Comparison of ENCODE assay signal across 17 cellular contexts in genomic region chr3:194631696-194632095, GRCh38. TPM values are rescaled to one million over a fixed set of nuclear protein-coding genes. Genes with fewer than 3 reads are reported as not detected.
DNase-seq lines count a peak whose midpoint lies in the region; ATAC-seq and TF ChIP-seq lines count a peak whose summit lies in the region.
"Had no signal": no experiment of that assay in that cellular context is flagged by ENCODE, and none has a peak within 500 bp of the region (broad histone marks: within the 10 kb centered on the region; RNA-seq: fewer than 3 reads in every experiment).

No MANE protein-coding gene starts in this region.

- CTCF ChIA-PET in activated naive CD4-positive, alpha-beta T cell treated with anti-CD3 and anti-CD28 coated beads for 36 hours (lab: Charles Lee) = no interaction called here
- CTCF ChIA-PET in PC-3 (lab: Charles Lee) = no interaction called here
- CTCF ChIA-PET in MCF 10A (lab: Yijun Ruan, JAX) = no interaction called here

- no peaks in the 10 kb centered on the region for H3K4me1 ChIP-seq in PC-3 (ENCODE audit: insufficient read depth, low read length)
- H3K4me1 ChIP-seq in spleen = peaks cover 0 to 22% (median 14%) of the 10 kb centered on the region in 6 donors
- H3K4me1 ChIP-seq: colonic mucosa had no signal

- H3K4me3 Mint-ChIP-seq in activated naive CD4-positive, alpha-beta T cell treated with anti-CD3 and anti-CD28 coated beads for 36 hours = peak overlapping the region; percentile 85
- H3K4me3 Mint-ChIP-seq in MCF 10A (ENCODE audit: unreplicated experiment) = no peak overlapping the region

- no peak overlapping the region for H3K9ac ChIP-seq in PC-3 (ENCODE audit: low read length)

- H3K4me2 ChIP-seq in PC-3 (ENCODE audit: low read length) = 0 out of 2 replicates have a peak overlapping the region, but pooled peaks have one; percentile 91

- no peaks in the 10 kb centered on the region for H3K36me3 Mint-ChIP-seq in activated naive CD4-positive, alpha-beta T cell treated with anti-CD3 and anti-CD28 coated beads for 36 hours (ENCODE audit: low read depth)
- peaks cover 0 to 4% of the 10 kb centered on the region in 2 donors for H3K36me3 Mint-ChIP-seq in activated naive CD4-positive, alpha-beta T cell treated with anti-CD3 and anti-CD28 coated beads, Interleukin-2, amount 50 U/mL, for 72 hours
- no peaks in the 10 kb centered on the region for H3K36me3 Mint-ChIP-seq in MCF 10A (ENCODE audit: insufficient read depth, unreplicated experiment)

- H3K36me3 ChIP-seq in PC-3 (ENCODE audit: low read depth, low read length) = peaks cover 11% of the 10 kb centered on the region
- H3K36me3 ChIP-seq in spleen = peaks cover 0 to 38% (median 0%) of the 10 kb centered on the region in 6 donors
- H3K36me3 ChIP-seq in WERI-Rb-1 = peaks cover 2% of the 10 kb centered on the region; the same call in 1 of the 2 replicates

- BruUV-seq in PC-3 (replicated peaks; lab: Mats Ljungman, UMichigan) = no TSS peak
- no TSS peak for BruUV-seq in MCF 10A (replicated peaks; lab: Mats Ljungman, UMichigan)

- no peak overlapping the region for H3K4me3 ChIP-seq in PC-3 (ENCODE audit: low read length)
- peak overlapping the region; percentile 9 for H3K4me3 ChIP-seq in fibroblast of the aortic adventitia (ENCODE audit: low read depth, low read length)
- H3K4me3 ChIP-seq in spleen = peak overlapping the region in 1 of 8 donors; percentile 92
- no peak overlapping the region for H3K4me3 ChIP-seq in WERI-Rb-1 (ENCODE audit: low read depth, low read length)

- TF ChIP-seq POLR2A in spleen (IDR thresholded peaks at IDR 0.05) = no peak

- intact Hi-C loops in activated naive CD4-positive, alpha-beta T cell treated with anti-CD3 and anti-CD28 coated beads for 36 hours (cut with micrococcal nuclease) = loop anchor here (2.0 to 5.0 kb wide), 2 partner anchors 234 to 299 kb away; partner anchors contain the start of gene GP5
- intact Hi-C loops in PC-3 (cut with micrococcal nuclease) (no loop called here), spleen (cut with DNase I; ENCODE audit: low total_unique reads) (no loop called here), MCF 10A (cut with micrococcal nuclease) (no loop called here)

- no peak overlapping the region for H3K27ac Mint-ChIP-seq in activated naive CD4-positive, alpha-beta T cell treated with anti-CD3 and anti-CD28 coated beads for 36 hours
- H3K27ac Mint-ChIP-seq in activated naive CD4-positive, alpha-beta T cell treated with anti-CD3 and anti-CD28 coated beads, Interleukin-2, amount 50 U/mL, for 72 hours = no peak overlapping the region
- H3K27ac Mint-ChIP-seq in MCF 10A (ENCODE audit: low read depth, unreplicated experiment) = no peak overlapping the region

- no peaks in the 10 kb centered on the region for H3K27me3 Mint-ChIP-seq in activated naive CD4-positive, alpha-beta T cell treated with anti-CD3 and anti-CD28 coated beads for 36 hours (ENCODE audit: low read depth)
- no peaks in the 10 kb centered on the region for H3K27me3 Mint-ChIP-seq in MCF 10A (ENCODE audit: insufficient read depth, unreplicated experiment)

- no peaks in the 10 kb centered on the region for H3K9me2 ChIP-seq in PC-3 (replicated peaks; ENCODE audit: low read length)

- H3K9me3 ChIP-seq in PC-3 (ENCODE audit: low read length) (no peaks in the 10 kb centered on the region), spleen (peaks cover 0 to 6% (median 0%) of the 10 kb centered on the region in 8 donors), WERI-Rb-1 (ENCODE audit: severe bottlenecking) (no peaks in the 10 kb centered on the region)
- H3K9me3 ChIP-seq: colonic mucosa, stomach had no signal

- TF ChIP-seq CTCF in PC-3 (conservative IDR thresholded peaks at IDR 0.05; ENCODE audit: low read depth, low read length) (no peak), fibroblast of the aortic adventitia (IDR thresholded peaks at IDR 0.05; ENCODE audit: insufficient read depth, low read length) (no peak), spleen (IDR thresholded peaks at IDR 0.05 in 8 of 11, conservative IDR thresholded peaks at IDR 0.05 in 3 of 11) (no peak), MCF 10A (IDR thresholded peaks at IDR 0.05; ENCODE audit: unreplicated experiment) (no peak), WERI-Rb-1 (IDR thresholded peaks at IDR 0.05; ENCODE audit: low read depth, low read length) (no peak)

- H3K27ac ChIP-seq in PC-3 (ENCODE audit: low read length) (no peak overlapping the region), spleen (no peak overlapping the region), WERI-Rb-1 (no peak overlapping the region)
- H3K27ac ChIP-seq: C4-2B, colonic mucosa, stomach had no signal

- POLR2A ChIA-PET in PC-3 (lab: Charles Lee; ENCODE audit: unreplicated experiment) = no interaction called here
- POLR2A ChIA-PET in MCF 10A (lab: Yijun Ruan, JAX) = no interaction called here

- no peaks in the 10 kb centered on the region for H3K9me3 Mint-ChIP-seq in activated naive CD4-positive, alpha-beta T cell treated with anti-CD3 and anti-CD28 coated beads for 36 hours
- no peaks in the 10 kb centered on the region for H3K9me3 Mint-ChIP-seq in activated naive CD4-positive, alpha-beta T cell treated with anti-CD3 and anti-CD28 coated beads, Interleukin-2, amount 50 U/mL, for 72 hours
- no peaks in the 10 kb centered on the region for H3K9me3 Mint-ChIP-seq in MCF 10A (ENCODE audit: unreplicated experiment)

- no peak for DNase-seq in activated naive CD4-positive, alpha-beta T cell treated with anti-CD3 and anti-CD28 coated beads for 36 hours
- no peak for DNase-seq in activated naive CD4-positive, alpha-beta T cell treated with anti-CD3 and anti-CD28 coated beads, Interleukin-2, amount 50 U/mL, for 72 hours (ENCODE audit: low spot score in 2 of 2)
- DNase-seq in PC-3 (no peak), fibroblast of the aortic adventitia (ENCODE audit: low read depth) (no peak), spleen (peak; percentile 47), MCF 10A (ENCODE audit: unreplicated experiment) (no peak), GM03348 (ENCODE audit: low spot score) (no peak), WERI-Rb-1 (no peak)
- DNase-seq: activated gamma-delta T cell treated with Interleukin-2 at 50 U/mL for 16 hours, colonic mucosa, GDM1, NCI-H1092, NCI-H446 treated with DMSO at 0.1 percent for 48 hours, retina, stomach had no signal

- H3F3A ChIP-seq in PC-3 (ENCODE audit: low read length, unreplicated experiment) = no peaks in the 10 kb centered on the region

- no peaks in the 10 kb centered on the region for H4K20me1 ChIP-seq in PC-3 (ENCODE audit: low read length)

- no peaks in the 10 kb centered on the region for H3K27me3 ChIP-seq in PC-3 (ENCODE audit: low read length)
- no peaks in the 10 kb centered on the region for H3K27me3 ChIP-seq in spleen (replicated peaks in 1 of 7)
- H3K27me3 ChIP-seq in WERI-Rb-1 (ENCODE audit: insufficient read depth, low read depth, severe bottlenecking) = no peaks in the 10 kb centered on the region
- H3K27me3 ChIP-seq: colonic mucosa, stomach had no signal

- no peak overlapping the region for H2AFZ ChIP-seq in PC-3 (ENCODE audit: low read length)

- H3K4me1 Mint-ChIP-seq in activated naive CD4-positive, alpha-beta T cell treated with anti-CD3 and anti-CD28 coated beads for 36 hours (ENCODE audit: low read depth) = peaks cover 4% of the 10 kb centered on the region
- H3K4me1 Mint-ChIP-seq in MCF 10A (ENCODE audit: insufficient read depth, unreplicated experiment) = peaks cover 6% of the 10 kb centered on the region

- peaks cover 10% of the 10 kb centered on the region; the same call in 1 of the 2 replicates for H3K79me2 ChIP-seq in PC-3 (ENCODE audit: low read length)

- WGBS in spleen, 5 donors = 92 to 100% (median 97%) methylated on average over 4 of the region's 4 CpGs

- no peak for ATAC-seq in activated naive CD4-positive, alpha-beta T cell treated with anti-CD3 and anti-CD28 coated beads, Interleukin-2, amount 50 U/mL, for 72 hours
- no peak for ATAC-seq in PC-3
- ATAC-seq: Right ventricle myocardium inferior had no signal

RNA-seq across cellular contexts. Expression of gene TMEM44, which starts 1.5 kb away (rescaled TPM):
- total RNA-seq in activated naive CD4-positive, alpha-beta T cell treated with anti-CD3 and anti-CD28 coated beads for 36 hours = 1 to 10 TPM in 1 of 2 experiments, under 1 TPM in 1; 0.93 to 1.7 TPM
- total RNA-seq in activated naive CD4-positive, alpha-beta T cell treated with anti-CD3 and anti-CD28 coated beads, Interleukin-2, amount 50 U/mL, for 72 hours = 10 to 100 TPM in 1 of 2 donors, 1 to 10 TPM in 1; 1.6 to 10.7 TPM
- 15.3 and 16.6 TPM in 2 replicates for total RNA-seq in PC-3 (2014; rRNA removed)
- 12.8 and 16.7 TPM in 2 replicates for total RNA-seq in fibroblast of the aortic adventitia (ENCODE audit: low replicate concordance)
- total RNA-seq in spleen = 10 to 100 TPM; 11.5 to 30.3 (median 21.7) TPM
- polyA plus RNA-seq in spleen = 10 to 100 TPM in 2 of 3 donors, 1 to 10 TPM in 1; 5.5 to 23.3 (median 22.4) TPM
- total RNA-seq in MCF 10A (2022) = 8.3 and 13.2 TPM in 2 replicates

RNA-seq across cellular contexts. Expression of gene LSG1, which starts 40.3 kb away (rescaled TPM):
- total RNA-seq in activated naive CD4-positive, alpha-beta T cell treated with anti-CD3 and anti-CD28 coated beads for 36 hours = 10 to 100 TPM; 26.4 to 27.0 TPM
- total RNA-seq in activated naive CD4-positive, alpha-beta T cell treated with anti-CD3 and anti-CD28 coated beads, Interleukin-2, amount 50 U/mL, for 72 hours = 10 to 100 TPM; 40.0 to 42.9 TPM
- 83.8 and 102 TPM in 2 replicates for total RNA-seq in PC-3 (2014; rRNA removed)
- 30.6 and 41.9 TPM in 2 replicates for total RNA-seq in fibroblast of the aortic adventitia (ENCODE audit: low replicate concordance)
- 10 to 100 TPM; 33.1 to 58.0 (median 44.1) TPM for total RNA-seq in spleen
- polyA plus RNA-seq in spleen = 10 to 100 TPM; 10.8 to 26.3 (median 15.6) TPM
- 30.5 and 35.1 TPM in 2 replicates for total RNA-seq in MCF 10A (2022)

RNA-seq across cellular contexts. Expression of gene FAM43A, which starts 54.0 kb away (rescaled TPM):
- total RNA-seq in activated naive CD4-positive, alpha-beta T cell treated with anti-CD3 and anti-CD28 coated beads for 36 hours = 1 to 10 TPM; 1.4 to 1.6 TPM
- 1 to 10 TPM; 3.5 to 6.8 TPM for total RNA-seq in activated naive CD4-positive, alpha-beta T cell treated with anti-CD3 and anti-CD28 coated beads, Interleukin-2, amount 50 U/mL, for 72 hours
- total RNA-seq in PC-3 (2014; rRNA removed) = 59.8 and 73.8 TPM in 2 replicates
- total RNA-seq in fibroblast of the aortic adventitia (ENCODE audit: low replicate concordance) = 12.7 and 14.1 TPM in 2 replicates
- total RNA-seq in spleen = 100 to 1,000 TPM in 1 of 7 donors, 10 to 100 TPM in 6; 51.8 to 102 (median 74.0) TPM
- 10 to 100 TPM; 16.9 to 62.8 (median 18.6) TPM for polyA plus RNA-seq in spleen
- total RNA-seq in MCF 10A (2022) = 1.0 and 1.3 TPM in 2 replicates
